1 cellular context compared by ENCODE assay signal in the genomic region with DNA sequence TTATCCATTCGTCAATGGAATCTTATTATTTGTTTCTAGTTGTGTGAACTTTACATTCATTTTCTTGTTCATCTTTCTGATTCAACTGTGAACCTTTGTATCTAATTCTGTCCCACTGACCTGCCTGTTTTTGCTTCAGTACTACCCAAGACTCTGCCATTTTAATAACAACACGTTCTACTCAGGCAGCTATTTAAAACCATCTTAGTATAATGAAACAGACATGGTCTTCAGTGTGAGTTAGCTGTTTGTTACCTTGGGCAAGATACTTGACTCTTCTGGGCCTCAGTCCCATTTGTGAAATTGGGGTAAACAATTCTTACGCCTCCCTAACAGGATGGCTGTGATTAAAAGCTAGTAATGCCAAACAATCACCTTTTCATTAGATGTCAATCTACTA.
TF ChIP-seq lines count a peak whose summit lies in the region.

No MANE protein-coding gene starts in this region.

TF ChIP-seq in GM23338, 12 proteins besides CTCF, POLR2A, EP300 and RAD21 (continued from another document):
- TF ChIP-seq, protein P1, sequence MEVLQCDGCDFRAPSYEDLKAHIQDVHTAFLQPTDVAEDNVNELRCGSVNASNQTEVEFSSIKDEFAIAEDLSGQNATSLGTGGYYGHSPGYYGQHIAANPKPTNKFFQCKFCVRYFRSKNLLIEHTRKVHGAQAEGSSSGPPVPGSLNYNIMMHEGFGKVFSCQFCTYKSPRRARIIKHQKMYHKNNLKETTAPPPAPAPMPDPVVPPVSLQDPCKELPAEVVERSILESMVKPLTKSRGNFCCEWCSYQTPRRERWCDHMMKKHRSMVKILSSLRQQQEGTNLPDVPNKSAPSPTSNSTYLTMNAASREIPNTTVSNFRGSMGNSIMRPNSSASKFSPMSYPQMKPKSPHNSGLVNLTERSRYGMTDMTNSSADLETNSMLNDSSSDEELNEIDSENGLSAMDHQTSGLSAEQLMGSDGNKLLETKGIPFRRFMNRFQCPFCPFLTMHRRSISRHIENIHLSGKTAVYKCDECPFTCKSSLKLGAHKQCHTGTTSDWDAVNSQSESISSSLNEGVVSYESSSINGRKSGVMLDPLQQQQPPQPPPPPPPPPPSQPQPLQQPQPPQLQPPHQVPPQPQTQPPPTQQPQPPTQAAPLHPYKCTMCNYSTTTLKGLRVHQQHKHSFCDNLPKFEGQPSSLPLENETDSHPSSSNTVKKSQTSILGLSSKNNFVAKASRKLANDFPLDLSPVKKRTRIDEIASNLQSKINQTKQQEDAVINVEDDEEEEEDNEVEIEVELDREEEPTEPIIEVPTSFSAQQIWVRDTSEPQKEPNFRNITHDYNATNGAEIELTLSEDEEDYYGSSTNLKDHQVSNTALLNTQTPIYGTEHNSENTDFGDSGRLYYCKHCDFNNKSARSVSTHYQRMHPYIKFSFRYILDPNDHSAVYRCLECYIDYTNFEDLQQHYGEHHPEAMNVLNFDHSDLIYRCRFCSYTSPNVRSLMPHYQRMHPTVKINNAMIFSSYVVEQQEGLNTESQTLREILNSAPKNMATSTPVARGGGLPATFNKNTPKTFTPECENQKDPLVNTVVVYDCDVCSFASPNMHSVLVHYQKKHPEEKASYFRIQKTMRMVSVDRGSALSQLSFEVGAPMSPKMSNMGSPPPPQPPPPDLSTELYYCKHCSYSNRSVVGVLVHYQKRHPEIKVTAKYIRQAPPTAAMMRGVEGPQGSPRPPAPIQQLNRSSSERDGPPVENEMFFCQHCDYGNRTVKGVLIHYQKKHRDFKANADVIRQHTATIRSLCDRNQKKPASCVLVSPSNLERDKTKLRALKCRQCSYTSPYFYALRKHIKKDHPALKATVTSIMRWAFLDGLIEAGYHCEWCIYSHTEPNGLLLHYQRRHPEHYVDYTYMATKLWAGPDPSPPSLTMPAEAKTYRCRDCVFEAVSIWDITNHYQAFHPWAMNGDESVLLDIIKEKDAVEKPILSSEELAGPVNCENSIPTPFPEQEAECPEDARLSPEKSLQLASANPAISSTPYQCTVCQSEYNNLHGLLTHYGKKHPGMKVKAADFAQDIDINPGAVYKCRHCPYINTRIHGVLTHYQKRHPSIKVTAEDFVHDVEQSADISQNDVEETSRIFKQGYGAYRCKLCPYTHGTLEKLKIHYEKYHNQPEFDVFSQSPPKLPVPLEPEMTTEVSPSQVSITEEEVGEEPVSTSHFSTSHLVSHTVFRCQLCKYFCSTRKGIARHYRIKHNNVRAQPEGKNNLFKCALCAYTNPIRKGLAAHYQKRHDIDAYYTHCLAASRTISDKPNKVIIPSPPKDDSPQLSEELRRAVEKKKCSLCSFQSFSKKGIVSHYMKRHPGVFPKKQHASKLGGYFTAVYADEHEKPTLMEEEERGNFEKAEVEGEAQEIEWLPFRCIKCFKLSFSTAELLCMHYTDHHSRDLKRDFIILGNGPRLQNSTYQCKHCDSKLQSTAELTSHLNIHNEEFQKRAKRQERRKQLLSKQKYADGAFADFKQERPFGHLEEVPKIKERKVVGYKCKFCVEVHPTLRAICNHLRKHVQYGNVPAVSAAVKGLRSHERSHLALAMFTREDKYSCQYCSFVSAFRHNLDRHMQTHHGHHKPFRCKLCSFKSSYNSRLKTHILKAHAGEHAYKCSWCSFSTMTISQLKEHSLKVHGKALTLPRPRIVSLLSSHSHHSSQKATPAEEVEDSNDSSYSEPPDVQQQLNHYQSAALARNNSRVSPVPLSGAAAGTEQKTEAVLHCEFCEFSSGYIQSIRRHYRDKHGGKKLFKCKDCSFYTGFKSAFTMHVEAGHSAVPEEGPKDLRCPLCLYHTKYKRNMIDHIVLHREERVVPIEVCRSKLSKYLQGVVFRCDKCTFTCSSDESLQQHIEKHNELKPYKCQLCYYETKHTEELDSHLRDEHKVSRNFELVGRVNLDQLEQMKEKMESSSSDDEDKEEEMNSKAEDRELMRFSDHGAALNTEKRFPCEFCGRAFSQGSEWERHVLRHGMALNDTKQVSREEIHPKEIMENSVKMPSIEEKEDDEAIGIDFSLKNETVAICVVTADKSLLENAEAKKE (CRISPR knock-in tag; IDR thresholded peaks at IDR 0.05), result no peak
- no peak for TF ChIP-seq STAT1 (IDR thresholded peaks at IDR 0.05; ENCODE audit: unreplicated experiment)
- TF ChIP-seq ZNF331 (CRISPR knock-in tag; IDR thresholded peaks at IDR 0.05; ENCODE audit: low read depth), result no peak
- no peak for TF ChIP-seq ZNF114 (CRISPR knock-in tag; IDR thresholded peaks at IDR 0.05)
- TF ChIP-seq EZH2 (IDR thresholded peaks at IDR 0.05; ENCODE audit: low read depth, unreplicated experiment), result no peak
- TF ChIP-seq NANOG (IDR thresholded peaks at IDR 0.05; ENCODE audit: borderline replicate concordance), result no peak
- no peak for TF ChIP-seq EZH2phosphoT487 (IDR thresholded peaks at IDR 0.05; ENCODE audit: unreplicated experiment)
- no peak for TF ChIP-seq JUNB (IDR thresholded peaks at IDR 0.05; ENCODE audit: unreplicated experiment)
- TF ChIP-seq POLR2AphosphoS5 (IDR thresholded peaks at IDR 0.05; ENCODE audit: low read depth), result no peak
TF ChIP-seq in GM23338: peak in this region for 0.
